8 cellular contexts compared by ENCODE assay signal in genomic region chr13:112692104-112692503, GRCh38. TPM values are rescaled to one million over a fixed set of nuclear protein-coding genes. Genes with fewer than 3 reads are reported as not detected.
A peak's percentile ranks its signal among the peaks of the same experiment; 100 is the strongest.
DNase-seq lines count a peak whose midpoint lies in the region; ATAC-seq and TF ChIP-seq lines count a peak whose summit lies in the region.

No MANE protein-coding gene starts in this region.

- H3K4me3 ChIP-seq in ACC112 (ENCODE audit: low read depth, low read length) (peak overlapping the region; percentile 96), HCT116 (replicated peaks in 1 of 2; ENCODE audit: low read depth in 1 of 2, low read length in 2 of 2) (peak overlapping the region in 1 of 2 experiments; percentile 78; a peak in 1 of 4 replicates), breast epithelium (peak overlapping the region; percentile 85 to 98 (median 96)), mucosa of stomach (ENCODE audit: low read length) (peak overlapping the region; percentile 69)

- H3K36me3 ChIP-seq in ACC112 (ENCODE audit: insufficient read depth, low read length) (no peaks in the 10 kb centered on the region), HCT116 (ENCODE audit: control insufficient read depth in 1 of 2, insufficient read depth in 2 of 2, low read length in 2 of 2) (0 out of 4 replicates have a peak, but pooled peaks cover 0 to 2% of the 10 kb centered on the region in 2 experiments), breast epithelium (no peaks in the 10 kb centered on the region), mucosa of stomach (ENCODE audit: control insufficient read depth, insufficient read depth, low read length) (no peaks in the 10 kb centered on the region)

- DNase-seq in HCT116 (ENCODE audit: low read depth, low spot score) (no peak), breast epithelium (ENCODE audit: low spot score in 2 of 2) (no peak), CD1c-positive myeloid dendritic cell (ENCODE audit: extremely low spot score) (no peak), OCI-M1 (lab: John Stamatoyannopoulos, UW) (no peak)

- no TSS peak for BruUV-seq in HCT116 (replicated peaks; lab: Mats Ljungman, UMichigan)

- H3K79me2 ChIP-seq in ACC112 (ENCODE audit: control insufficient read depth, insufficient read depth, low read length, unreplicated experiment) (peaks cover 20% of the 10 kb centered on the region), HCT116 (ENCODE audit: insufficient read depth, low read length) (peaks cover 65% of the 10 kb centered on the region)

- H3K9me3 ChIP-seq in HCT116 (ENCODE audit: control insufficient read depth in 1 of 2, insufficient read depth in 1 of 2, low read depth in 1 of 2, low read length in 2 of 2): no peaks in the 10 kb centered on the region
- no peaks in the 10 kb centered on the region for H3K9me3 ChIP-seq in breast epithelium
- H3K9me3 ChIP-seq in mucosa of stomach (ENCODE audit: control insufficient read depth, low read length): no peaks in the 10 kb centered on the region

- no peaks in the 10 kb centered on the region; the same call in 1 of the 2 replicates for H4K20me1 ChIP-seq in HCT116 (ENCODE audit: insufficient read depth)

- RAD21 ChIA-PET in HCT116 (lab: Charles Lee; ENCODE audit: low non-redundant PET in 1 of 2, low total read pairs in 2 of 2, uncharacterized antibody in 2 of 2, unreplicated experiment in 2 of 2): no interaction called here

- no peak for TF ChIP-seq POLR2A in HCT116 (IDR thresholded peaks at IDR 0.05; ENCODE audit: borderline replicate concordance, extremely low read depth, insufficient read depth, insufficient read length)
- no peak for TF ChIP-seq POLR2A in breast epithelium (IDR thresholded peaks at IDR 0.05)

- peak overlapping the region; percentile 81; the same call in 1 of the 2 replicates for H3K4me2 ChIP-seq in HCT116 (ENCODE audit: low read length)

- H2AFZ ChIP-seq in ACC112 (ENCODE audit: low read length, unreplicated experiment): no peak overlapping the region
- no peak overlapping the region for H2AFZ ChIP-seq in HCT116 (ENCODE audit: low read depth, low read length, poor library complexity, severe bottlenecking)

- ATAC-seq in HCT116 (no peak), HG02571 (IDR thresholded peaks at IDR 0.05; ENCODE audit: unreplicated experiment) (no peak), GM18517 (IDR thresholded peaks at IDR 0.05; ENCODE audit: unreplicated experiment) (no peak)

- no peak overlapping the region for H3K27ac ChIP-seq in ACC112 (ENCODE audit: low read depth, low read length)
- no peak overlapping the region for H3K27ac ChIP-seq in HCT116 (ENCODE audit: low read depth, low read length)
- no peak overlapping the region for H3K27ac ChIP-seq in breast epithelium

- H3K9me2 ChIP-seq in HCT116 (ENCODE audit: insufficient read depth): no peaks in the 10 kb centered on the region

- CTCF ChIA-PET in HCT116 (lab: Charles Lee): no interaction called here

- peak overlapping the region; percentile 79; the same call in 1 of the 2 replicates for H3K9ac ChIP-seq in HCT116 (ENCODE audit: low read length)
- peak overlapping the region; percentile 83 for H3K9ac ChIP-seq in mucosa of stomach (ENCODE audit: low read length)

- TF ChIP-seq RAD21 in HCT116 (IDR thresholded peaks at IDR 0.05; ENCODE audit: low read depth): no peak

- POLR2A ChIA-PET in HCT116 (lab: Charles Lee): no interaction called here

- H3K27me3 ChIP-seq in ACC112 (ENCODE audit: insufficient read depth, low read length) (no peaks in the 10 kb centered on the region), HCT116 (ENCODE audit: insufficient read depth, low read length) (no peaks in the 10 kb centered on the region), breast epithelium (no peaks in the 10 kb centered on the region), mucosa of stomach (ENCODE audit: control insufficient read depth, insufficient read depth, low read length) (no peaks in the 10 kb centered on the region)

- intact Hi-C loops in HCT116 (cut with micrococcal nuclease) (no loop called here), breast epithelium (cut with DNase I; ENCODE audit: low total_unique reads) (no loop called here)

- TF ChIP-seq CTCF in HCT116 (IDR thresholded peaks at IDR 0.05 in 2 of 3, conservative IDR thresholded peaks at IDR 0.05 in 1 of 3; ENCODE audit: borderline replicate concordance in 1 of 3, insufficient read depth in 1 of 3, low read depth in 2 of 3, low read length in 2 of 3) (no peak), breast epithelium (IDR thresholded peaks at IDR 0.05) (no peak)

- peaks cover 11% of the 10 kb centered on the region for H3K4me1 ChIP-seq in ACC112 (ENCODE audit: control insufficient read depth, insufficient read depth, low read length, unreplicated experiment)
- peaks cover 10 to 26% of the 10 kb centered on the region in 2 experiments for H3K4me1 ChIP-seq in HCT116 (ENCODE audit: control insufficient read depth in 1 of 2, insufficient read depth in 2 of 2, low read length in 2 of 2)
- peaks cover 0 to 12% of the 10 kb centered on the region in 2 donors for H3K4me1 ChIP-seq in breast epithelium
- H3K4me1 ChIP-seq in mucosa of stomach (ENCODE audit: control insufficient read depth, insufficient read depth, low read length): peaks cover 24% of the 10 kb centered on the region

TF ChIP-seq in HCT116, 20 proteins besides CTCF, POLR2A, EP300 and RAD21:
- TF ChIP-seq POLR2AphosphoS5 (IDR thresholded peaks at IDR 0.05; ENCODE audit: low read depth, low read length): no peak
- TF ChIP-seq SRF (IDR thresholded peaks at IDR 0.05; ENCODE audit: low read depth): no peak
- TF ChIP-seq JUND (IDR thresholded peaks at IDR 0.05): no peak
- TF ChIP-seq MAX (IDR thresholded peaks at IDR 0.05): no peak
- no peak for TF ChIP-seq SP1 (IDR thresholded peaks at IDR 0.05; ENCODE audit: low read depth)
- TF ChIP-seq, protein P1, sequence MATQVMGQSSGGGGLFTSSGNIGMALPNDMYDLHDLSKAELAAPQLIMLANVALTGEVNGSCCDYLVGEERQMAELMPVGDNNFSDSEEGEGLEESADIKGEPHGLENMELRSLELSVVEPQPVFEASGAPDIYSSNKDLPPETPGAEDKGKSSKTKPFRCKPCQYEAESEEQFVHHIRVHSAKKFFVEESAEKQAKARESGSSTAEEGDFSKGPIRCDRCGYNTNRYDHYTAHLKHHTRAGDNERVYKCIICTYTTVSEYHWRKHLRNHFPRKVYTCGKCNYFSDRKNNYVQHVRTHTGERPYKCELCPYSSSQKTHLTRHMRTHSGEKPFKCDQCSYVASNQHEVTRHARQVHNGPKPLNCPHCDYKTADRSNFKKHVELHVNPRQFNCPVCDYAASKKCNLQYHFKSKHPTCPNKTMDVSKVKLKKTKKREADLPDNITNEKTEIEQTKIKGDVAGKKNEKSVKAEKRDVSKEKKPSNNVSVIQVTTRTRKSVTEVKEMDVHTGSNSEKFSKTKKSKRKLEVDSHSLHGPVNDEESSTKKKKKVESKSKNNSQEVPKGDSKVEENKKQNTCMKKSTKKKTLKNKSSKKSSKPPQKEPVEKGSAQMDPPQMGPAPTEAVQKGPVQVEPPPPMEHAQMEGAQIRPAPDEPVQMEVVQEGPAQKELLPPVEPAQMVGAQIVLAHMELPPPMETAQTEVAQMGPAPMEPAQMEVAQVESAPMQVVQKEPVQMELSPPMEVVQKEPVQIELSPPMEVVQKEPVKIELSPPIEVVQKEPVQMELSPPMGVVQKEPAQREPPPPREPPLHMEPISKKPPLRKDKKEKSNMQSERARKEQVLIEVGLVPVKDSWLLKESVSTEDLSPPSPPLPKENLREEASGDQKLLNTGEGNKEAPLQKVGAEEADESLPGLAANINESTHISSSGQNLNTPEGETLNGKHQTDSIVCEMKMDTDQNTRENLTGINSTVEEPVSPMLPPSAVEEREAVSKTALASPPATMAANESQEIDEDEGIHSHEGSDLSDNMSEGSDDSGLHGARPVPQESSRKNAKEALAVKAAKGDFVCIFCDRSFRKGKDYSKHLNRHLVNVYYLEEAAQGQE (IDR thresholded peaks at IDR 0.05; ENCODE audit: low read depth): no peak
- no peak for TF ChIP-seq EZH2phosphoT487 (IDR thresholded peaks at IDR 0.05; ENCODE audit: borderline replicate concordance)
- no peak for TF ChIP-seq YY1 (IDR thresholded peaks at IDR 0.05; ENCODE audit: extremely low read depth, insufficient replicate concordance, low read depth, low read length)
- TF ChIP-seq FOSL1 (IDR thresholded peaks at IDR 0.05; ENCODE audit: low read depth): no peak
- TF ChIP-seq ATF3 (IDR thresholded peaks at IDR 0.05): no peak
- TF ChIP-seq TCF7L2 (IDR thresholded peaks at IDR 0.05; ENCODE audit: borderline replicate concordance, extremely low read depth, insufficient read depth, insufficient read length): no peak
- TF ChIP-seq ELF1 (IDR thresholded peaks at IDR 0.05; ENCODE audit: borderline replicate concordance, low read depth): no peak
TF ChIP-seq in HCT116: peak in this region for 0.

RNA-seq across cellular contexts. Expression of gene ATP11A, which starts 2.3 kb away (rescaled TPM):
- total RNA-seq in HCT116 (2021; ENCODE audit: unreplicated experiment) (80.4 TPM), breast epithelium (10 to 100 TPM; 22.1 to 27.2 (median 26.8) TPM)
- 31.7 and 37.4 TPM in 2 replicates for polyA plus RNA-seq in HCT116 (2012)
